In the genomic region with DNA sequence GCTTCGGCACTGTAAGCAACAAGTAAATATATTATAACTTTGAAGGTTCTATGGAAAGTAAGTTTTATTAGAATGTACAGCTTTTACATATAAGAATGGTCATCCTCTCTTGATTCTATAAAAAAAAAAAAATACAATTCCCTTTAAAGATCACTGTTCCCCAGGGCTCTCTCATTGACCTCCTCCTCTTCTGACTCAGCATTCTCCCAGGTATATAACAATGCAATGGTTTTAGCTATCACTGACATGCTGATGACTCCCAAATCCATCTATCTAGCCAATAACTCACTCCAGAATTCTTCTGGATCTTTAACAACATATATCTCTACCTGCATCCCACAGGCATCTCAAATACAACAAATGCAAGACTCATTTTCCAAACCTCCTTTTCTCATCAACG, we compare ENCODE assay signal across 1 cellular context.
TF ChIP-seq lines count a peak whose summit lies in the region.

No MANE protein-coding gene starts in this region.

TF ChIP-seq in GM23338, 12 proteins besides CTCF, POLR2A, EP300 and RAD21 (continued from another document):
- TF ChIP-seq ZNF331 (CRISPR knock-in tag; IDR thresholded peaks at IDR 0.05; ENCODE audit: low read depth) (no peak), STAT1 (IDR thresholded peaks at IDR 0.05; ENCODE audit: unreplicated experiment) (no peak)
